In the genomic region with DNA sequence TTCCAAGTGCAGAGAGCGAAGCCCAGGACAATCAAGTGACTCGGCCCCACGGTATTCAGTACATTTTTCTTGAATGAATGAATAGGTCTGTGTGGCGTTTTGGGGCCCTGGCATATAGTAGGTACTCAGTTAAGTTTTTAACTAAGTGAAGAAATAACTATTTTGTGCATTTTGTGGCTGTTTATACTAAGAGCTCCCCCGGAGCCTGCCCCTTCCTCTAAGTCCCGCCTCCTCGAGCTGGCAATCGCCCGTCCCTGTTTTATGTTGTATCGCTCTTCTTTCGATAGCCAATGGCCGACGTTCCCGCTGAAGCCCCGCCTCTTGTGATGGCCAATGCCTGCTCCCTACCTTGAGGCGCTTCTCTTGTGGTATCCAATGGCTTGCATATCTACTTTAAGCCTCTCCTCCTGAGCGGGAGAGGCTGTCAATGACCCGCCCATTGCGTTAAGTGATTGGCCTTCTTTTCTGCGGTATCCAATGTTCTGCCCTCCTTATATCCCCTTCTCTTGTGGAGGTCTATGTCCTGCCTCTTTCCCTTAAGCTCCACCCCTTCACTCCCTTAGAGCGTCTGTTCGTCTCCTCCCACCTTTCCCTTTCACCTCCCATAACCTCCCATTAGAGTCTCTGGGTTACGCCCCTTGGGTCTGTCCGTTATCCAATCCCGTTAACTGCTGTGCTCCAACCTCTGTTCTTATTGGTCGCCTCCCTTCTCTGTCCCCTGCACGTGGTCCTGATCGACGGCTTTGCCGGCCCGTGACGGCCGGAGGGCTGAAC, we compare ENCODE assay signal across 1 cellular context.
TF ChIP-seq lines count a peak whose summit lies in the region.

No MANE protein-coding gene starts in this region.

TF ChIP-seq in K562, 482 proteins besides CTCF, POLR2A, EP300 and RAD21 (continued from another document and continues in another):
- TF ChIP-seq, protein P1, sequence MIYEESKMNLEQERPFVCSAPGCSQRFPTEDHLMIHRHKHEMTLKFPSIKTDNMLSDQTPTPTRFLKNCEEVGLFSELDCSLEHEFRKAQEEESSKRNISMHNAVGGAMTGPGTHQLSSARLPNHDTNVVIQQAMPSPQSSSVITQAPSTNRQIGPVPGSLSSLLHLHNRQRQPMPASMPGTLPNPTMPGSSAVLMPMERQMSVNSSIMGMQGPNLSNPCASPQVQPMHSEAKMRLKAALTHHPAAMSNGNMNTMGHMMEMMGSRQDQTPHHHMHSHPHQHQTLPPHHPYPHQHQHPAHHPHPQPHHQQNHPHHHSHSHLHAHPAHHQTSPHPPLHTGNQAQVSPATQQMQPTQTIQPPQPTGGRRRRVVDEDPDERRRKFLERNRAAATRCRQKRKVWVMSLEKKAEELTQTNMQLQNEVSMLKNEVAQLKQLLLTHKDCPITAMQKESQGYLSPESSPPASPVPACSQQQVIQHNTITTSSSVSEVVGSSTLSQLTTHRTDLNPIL (CRISPR knock-in tag; IDR thresholded peaks at IDR 0.05) = no peak
- TF ChIP-seq FOXM1 (IDR thresholded peaks at IDR 0.05; ENCODE audit: low read depth) (0 out of 2 replicates have a peak, but pooled peaks have one; percentile 40), FOXM1 (CRISPR knock-in tag; IDR thresholded peaks at IDR 0.05; ENCODE audit: low read depth) (no peak), ZNF639 (CRISPR knock-in tag; conservative IDR thresholded peaks at IDR 0.05 in 1 of 2, IDR thresholded peaks at IDR 0.05 in 1 of 2) (0 out of 4 replicates have a peak, but pooled peaks of 1 of the 2 experiments have one; percentile 32), NEUROD1 (IDR thresholded peaks at IDR 0.05; ENCODE audit: borderline replicate concordance, low read depth, low read length, partially characterized antibody) (peak; percentile 99), RCOR1 (IDR thresholded peaks at IDR 0.05; ENCODE audit: borderline replicate concordance in 1 of 2, low read depth in 2 of 2, low read length in 2 of 2) (0 out of 4 replicates have a peak, but pooled peaks of 1 of the 2 experiments have one; percentile 9), NR2C1 (IDR thresholded peaks at IDR 0.05) (peak; percentile 85), NR2C1 (tag; IDR thresholded peaks at IDR 0.05) (peak; percentile 79), NR2C2 (CRISPR knock-in tag; IDR thresholded peaks at IDR 0.05) (no peak), NR2C2 (tag; IDR thresholded peaks at IDR 0.05) (peak; percentile 96), CBFA2T2 (conservative IDR thresholded peaks at IDR 0.05) (peak; percentile 73), ZNF311 (CRISPR knock-in tag; IDR thresholded peaks at IDR 0.05) (no peak), MCM7 (IDR thresholded peaks at IDR 0.05) (no peak), ZSCAN29 (IDR thresholded peaks at IDR 0.05) (no peak), SRF (CRISPR knock-in tag; IDR thresholded peaks at IDR 0.05) (peak in 1 of 2 experiments; percentile 77; a peak in 2 of 4 replicates), RBFOX2 (IDR thresholded peaks at IDR 0.05; ENCODE audit: low read depth, low read length) (peak; percentile 52), PML (IDR thresholded peaks at IDR 0.05; ENCODE audit: low read length) (peak; percentile 61; the same call in 1 of the 2 replicates), FOXK2 (conservative IDR thresholded peaks at IDR 0.05 in 1 of 2, IDR thresholded peaks at IDR 0.05 in 1 of 2; ENCODE audit: low read depth in 2 of 2) (peak; percentile 71 to 82), ATF1 (CRISPR knock-in tag; IDR thresholded peaks at IDR 0.05) (no peak), ATF1 (tag; IDR thresholded peaks at IDR 0.05) (peak; percentile 92), SREBF1 (IDR thresholded peaks at IDR 0.05; ENCODE audit: borderline replicate concordance, low read depth, low read length) (peak; percentile 77; the same call in 1 of the 2 replicates), MTA3 (IDR thresholded peaks at IDR 0.05; ENCODE audit: borderline replicate concordance) (peak; percentile 59; the same call in 1 of the 2 replicates), SAP30 (IDR thresholded peaks at IDR 0.05; ENCODE audit: borderline replicate concordance, insufficient read depth, low read depth, low read length, poor library complexity, severe bottlenecking) (no peak), NFIC (IDR thresholded peaks at IDR 0.05) (peak; percentile 87), CREB1 (IDR thresholded peaks at IDR 0.05) (no peak; the same call in 1 of the 2 replicates), CREB1 (CRISPR knock-in tag; IDR thresholded peaks at IDR 0.05) (peak; percentile 80), RREB1 (CRISPR knock-in tag; IDR thresholded peaks at IDR 0.05) (no peak)
- TF ChIP-seq, protein P2, sequence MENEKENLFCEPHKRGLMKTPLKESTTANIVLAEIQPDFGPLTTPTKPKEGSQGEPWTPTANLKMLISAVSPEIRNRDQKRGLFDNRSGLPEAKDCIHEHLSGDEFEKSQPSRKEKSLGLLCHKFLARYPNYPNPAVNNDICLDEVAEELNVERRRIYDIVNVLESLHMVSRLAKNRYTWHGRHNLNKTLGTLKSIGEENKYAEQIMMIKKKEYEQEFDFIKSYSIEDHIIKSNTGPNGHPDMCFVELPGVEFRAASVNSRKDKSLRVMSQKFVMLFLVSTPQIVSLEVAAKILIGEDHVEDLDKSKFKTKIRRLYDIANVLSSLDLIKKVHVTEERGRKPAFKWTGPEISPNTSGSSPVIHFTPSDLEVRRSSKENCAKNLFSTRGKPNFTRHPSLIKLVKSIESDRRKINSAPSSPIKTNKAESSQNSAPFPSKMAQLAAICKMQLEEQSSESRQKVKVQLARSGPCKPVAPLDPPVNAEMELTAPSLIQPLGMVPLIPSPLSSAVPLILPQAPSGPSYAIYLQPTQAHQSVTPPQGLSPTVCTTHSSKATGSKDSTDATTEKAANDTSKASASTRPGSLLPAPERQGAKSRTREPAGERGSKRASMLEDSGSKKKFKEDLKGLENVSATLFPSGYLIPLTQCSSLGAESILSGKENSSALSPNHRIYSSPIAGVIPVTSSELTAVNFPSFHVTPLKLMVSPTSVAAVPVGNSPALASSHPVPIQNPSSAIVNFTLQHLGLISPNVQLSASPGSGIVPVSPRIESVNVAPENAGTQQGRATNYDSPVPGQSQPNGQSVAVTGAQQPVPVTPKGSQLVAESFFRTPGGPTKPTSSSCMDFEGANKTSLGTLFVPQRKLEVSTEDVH (IDR thresholded peaks at IDR 0.05; ENCODE audit: low read depth, partially characterized antibody) = peak; percentile 79
- TF ChIP-seq, protein P3, sequence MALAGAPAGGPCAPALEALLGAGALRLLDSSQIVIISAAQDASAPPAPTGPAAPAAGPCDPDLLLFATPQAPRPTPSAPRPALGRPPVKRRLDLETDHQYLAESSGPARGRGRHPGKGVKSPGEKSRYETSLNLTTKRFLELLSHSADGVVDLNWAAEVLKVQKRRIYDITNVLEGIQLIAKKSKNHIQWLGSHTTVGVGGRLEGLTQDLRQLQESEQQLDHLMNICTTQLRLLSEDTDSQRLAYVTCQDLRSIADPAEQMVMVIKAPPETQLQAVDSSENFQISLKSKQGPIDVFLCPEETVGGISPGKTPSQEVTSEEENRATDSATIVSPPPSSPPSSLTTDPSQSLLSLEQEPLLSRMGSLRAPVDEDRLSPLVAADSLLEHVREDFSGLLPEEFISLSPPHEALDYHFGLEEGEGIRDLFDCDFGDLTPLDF (CRISPR knock-in tag; IDR thresholded peaks at IDR 0.05) = no peak
- TF ChIP-seq, protein P4, sequence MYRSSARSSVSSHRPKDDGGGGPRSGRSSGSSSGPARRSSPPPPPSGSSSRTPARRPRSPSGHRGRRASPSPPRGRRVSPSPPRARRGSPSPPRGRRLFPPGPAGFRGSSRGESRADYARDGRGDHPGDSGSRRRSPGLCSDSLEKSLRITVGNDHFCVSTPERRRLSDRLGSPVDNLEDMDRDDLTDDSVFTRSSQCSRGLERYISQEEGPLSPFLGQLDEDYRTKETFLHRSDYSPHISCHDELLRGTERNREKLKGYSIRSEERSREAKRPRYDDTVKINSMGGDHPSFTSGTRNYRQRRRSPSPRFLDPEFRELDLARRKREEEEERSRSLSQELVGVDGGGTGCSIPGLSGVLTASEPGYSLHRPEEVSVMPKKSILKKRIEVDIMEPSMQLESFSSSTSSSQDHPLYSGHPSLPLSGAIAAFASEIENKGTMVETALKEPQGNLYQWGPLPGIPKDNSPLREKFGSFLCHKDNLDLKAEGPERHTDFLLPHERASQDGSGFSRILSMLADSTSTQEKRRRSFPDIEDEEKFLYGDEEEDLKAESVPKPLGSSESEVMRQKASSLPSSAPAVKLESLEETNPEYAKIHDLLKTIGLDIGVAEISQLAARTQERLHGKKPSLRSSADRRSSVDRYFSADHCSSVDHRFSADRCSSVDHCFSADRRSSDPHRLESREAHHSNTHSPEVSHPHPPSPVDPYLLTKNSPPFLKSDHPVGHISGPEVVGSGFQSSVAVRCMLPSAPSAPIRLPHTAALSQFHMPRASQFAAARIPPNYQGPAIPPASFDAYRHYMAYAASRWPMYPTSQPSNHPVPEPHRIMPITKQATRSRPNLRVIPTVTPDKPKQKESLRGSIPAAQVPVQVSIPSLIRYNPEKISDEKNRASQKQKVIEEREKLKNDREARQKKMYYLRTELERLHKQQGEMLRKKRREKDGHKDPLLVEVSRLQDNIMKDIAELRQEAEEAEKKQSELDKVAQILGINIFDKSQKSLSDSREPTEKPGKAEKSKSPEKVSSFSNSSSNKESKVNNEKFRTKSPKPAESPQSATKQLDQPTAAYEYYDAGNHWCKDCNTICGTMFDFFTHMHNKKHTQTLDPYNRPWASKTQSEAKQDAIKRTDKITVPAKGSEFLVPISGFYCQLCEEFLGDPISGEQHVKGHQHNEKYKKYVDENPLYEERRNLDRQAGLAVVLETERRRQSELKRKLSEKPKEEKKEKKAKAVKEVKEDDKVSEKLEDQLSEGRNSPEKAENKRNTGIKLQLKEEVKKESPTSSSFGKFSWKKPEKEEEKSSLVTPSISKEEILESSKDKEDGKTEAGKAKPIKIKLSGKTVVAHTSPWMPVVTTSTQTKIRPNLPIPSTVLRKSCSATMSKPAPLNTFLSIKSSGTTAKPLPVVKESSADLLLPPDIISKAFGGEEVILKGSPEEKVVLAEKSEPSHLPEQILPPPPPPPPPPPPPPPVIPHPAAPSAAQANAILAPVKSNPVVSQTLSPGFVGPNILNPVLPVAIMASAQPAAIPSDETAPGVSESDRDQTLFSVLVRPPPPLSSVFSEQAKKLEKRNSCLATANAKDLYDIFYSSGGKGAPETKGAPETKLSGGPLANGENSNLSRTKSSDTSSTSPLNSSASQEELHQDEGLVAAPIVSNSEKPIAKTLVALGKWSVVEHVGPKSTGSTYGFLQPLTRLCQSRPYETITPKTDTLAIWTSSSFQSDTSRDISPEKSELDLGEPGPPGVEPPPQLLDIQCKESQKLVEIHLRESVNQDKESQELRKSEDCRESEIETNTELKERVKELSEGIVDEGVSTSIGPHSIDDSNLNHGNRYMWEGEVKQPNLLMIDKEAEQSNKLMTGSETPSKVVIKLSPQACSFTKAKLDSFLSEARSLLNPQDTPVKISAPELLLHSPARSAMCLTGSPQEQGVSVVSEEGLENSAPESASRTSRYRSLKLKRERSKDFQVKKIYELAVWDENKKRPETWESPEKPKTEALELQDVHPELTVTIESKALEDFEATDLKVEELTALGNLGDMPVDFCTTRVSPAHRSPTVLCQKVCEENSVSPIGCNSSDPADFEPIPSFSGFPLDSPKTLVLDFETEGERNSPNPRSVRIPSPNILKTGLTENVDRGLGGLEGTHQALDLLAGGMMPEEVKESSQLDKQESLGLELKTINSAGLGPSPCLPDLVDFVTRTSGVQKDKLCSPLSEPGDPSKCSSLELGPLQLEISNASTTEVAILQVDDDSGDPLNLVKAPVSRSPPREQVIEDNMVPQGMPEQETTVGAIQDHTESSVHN (IDR thresholded peaks at IDR 0.05; ENCODE audit: borderline replicate concordance in 1 of 2, low read depth in 1 of 2) = 0 out of 4 replicates have a peak, but pooled peaks of 1 of the 2 experiments have one; percentile 22
